In genomic region chr6:142350309-142350708, GRCh38 we compare ENCODE assay signal across 9 cellular contexts.
"Had no signal": no experiment of that assay in that cellular context is flagged by ENCODE, and none has a peak within 500 bp of the region (broad histone marks: within the 10 kb centered on the region; RNA-seq: fewer than 3 reads in every experiment).

No MANE protein-coding gene starts in this region.

- H3K27ac ChIP-seq: GM23248, HL-60 had no signal

- H3K4me1 ChIP-seq: HAP-1 had no signal

- ATAC-seq: HCT116, K562 had no signal

- H3K36me3 ChIP-seq: HAP-1 had no signal

- DNase-seq: GM23248, GOT3, H7, HFFc6, IMR-90 had no signal

- H2AFZ ChIP-seq: GM23248 had no signal

- H3K4me3 ChIP-seq: GM23248, HAP-1, K562 had no signal

- FAIRE-seq: K562 had no signal

- H3K9me3 ChIP-seq: HAP-1 had no signal

- H3K9ac ChIP-seq: GM23248 had no signal
